ENCODE assay signal across 1 cellular context in the genomic region with DNA sequence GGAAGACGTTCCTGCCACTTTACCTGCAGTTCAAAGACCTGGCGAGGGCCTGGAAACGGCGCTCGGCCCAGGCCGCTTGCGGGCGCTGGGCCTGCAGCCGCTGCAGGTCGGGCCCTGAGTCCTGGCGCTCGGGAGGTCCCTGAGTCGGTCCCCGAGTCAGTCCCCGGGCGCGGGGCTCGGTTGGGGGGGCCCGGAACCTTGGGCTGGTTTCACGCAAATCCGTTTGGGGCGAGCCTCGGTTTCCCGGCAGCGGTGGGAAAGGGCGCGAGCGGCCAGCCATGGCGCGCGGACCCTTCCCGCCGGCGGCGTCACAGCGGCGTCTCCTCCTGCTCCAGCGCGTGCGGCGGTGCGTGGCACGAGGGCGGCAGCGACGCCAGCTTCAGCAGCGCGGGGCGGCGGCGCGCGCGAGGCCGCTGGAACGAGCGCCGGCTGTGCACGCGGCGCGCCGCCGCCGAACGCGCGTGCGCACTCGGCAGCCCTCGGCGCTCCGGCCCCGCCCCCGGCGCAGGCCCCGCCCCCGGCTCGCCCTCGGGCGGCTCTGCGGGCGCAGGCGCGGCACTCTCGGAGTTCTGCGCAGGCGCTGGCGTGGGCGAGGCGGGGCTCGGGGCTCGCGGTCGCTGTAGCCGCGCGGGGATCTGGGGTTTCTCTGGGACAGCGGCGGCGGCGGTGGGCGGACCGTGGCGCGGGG.
TF ChIP-seq lines count a peak whose summit lies in the region.

No MANE protein-coding gene starts in this region.

TF ChIP-seq in Ishikawa, 13 proteins besides CTCF, POLR2A, EP300 and RAD21:
- TF ChIP-seq TCF12 (IDR thresholded peaks at IDR 0.05; ENCODE audit: low read depth) (no peak; the same call in 1 of the 2 replicates), NFIC (IDR thresholded peaks at IDR 0.05) (no peak), EGR1 (IDR thresholded peaks at IDR 0.05) (peak; percentile 52), CEBPB (IDR thresholded peaks at IDR 0.05) (no peak), YY1 (IDR thresholded peaks at IDR 0.05; ENCODE audit: low read depth) (peak; percentile 61), FOXM1 (IDR thresholded peaks at IDR 0.05; ENCODE audit: borderline replicate concordance, low read depth) (no peak), ZBTB7A (IDR thresholded peaks at IDR 0.05; ENCODE audit: low read depth) (no peak), TAF1 (IDR thresholded peaks at IDR 0.05; ENCODE audit: low read depth) (peak; percentile 37; the same call in 1 of the 2 replicates), CREB1 (IDR thresholded peaks at IDR 0.05; ENCODE audit: low read depth) (no peak), TEAD4 (IDR thresholded peaks at IDR 0.05) (no peak)
- TF ChIP-seq, protein P1, sequence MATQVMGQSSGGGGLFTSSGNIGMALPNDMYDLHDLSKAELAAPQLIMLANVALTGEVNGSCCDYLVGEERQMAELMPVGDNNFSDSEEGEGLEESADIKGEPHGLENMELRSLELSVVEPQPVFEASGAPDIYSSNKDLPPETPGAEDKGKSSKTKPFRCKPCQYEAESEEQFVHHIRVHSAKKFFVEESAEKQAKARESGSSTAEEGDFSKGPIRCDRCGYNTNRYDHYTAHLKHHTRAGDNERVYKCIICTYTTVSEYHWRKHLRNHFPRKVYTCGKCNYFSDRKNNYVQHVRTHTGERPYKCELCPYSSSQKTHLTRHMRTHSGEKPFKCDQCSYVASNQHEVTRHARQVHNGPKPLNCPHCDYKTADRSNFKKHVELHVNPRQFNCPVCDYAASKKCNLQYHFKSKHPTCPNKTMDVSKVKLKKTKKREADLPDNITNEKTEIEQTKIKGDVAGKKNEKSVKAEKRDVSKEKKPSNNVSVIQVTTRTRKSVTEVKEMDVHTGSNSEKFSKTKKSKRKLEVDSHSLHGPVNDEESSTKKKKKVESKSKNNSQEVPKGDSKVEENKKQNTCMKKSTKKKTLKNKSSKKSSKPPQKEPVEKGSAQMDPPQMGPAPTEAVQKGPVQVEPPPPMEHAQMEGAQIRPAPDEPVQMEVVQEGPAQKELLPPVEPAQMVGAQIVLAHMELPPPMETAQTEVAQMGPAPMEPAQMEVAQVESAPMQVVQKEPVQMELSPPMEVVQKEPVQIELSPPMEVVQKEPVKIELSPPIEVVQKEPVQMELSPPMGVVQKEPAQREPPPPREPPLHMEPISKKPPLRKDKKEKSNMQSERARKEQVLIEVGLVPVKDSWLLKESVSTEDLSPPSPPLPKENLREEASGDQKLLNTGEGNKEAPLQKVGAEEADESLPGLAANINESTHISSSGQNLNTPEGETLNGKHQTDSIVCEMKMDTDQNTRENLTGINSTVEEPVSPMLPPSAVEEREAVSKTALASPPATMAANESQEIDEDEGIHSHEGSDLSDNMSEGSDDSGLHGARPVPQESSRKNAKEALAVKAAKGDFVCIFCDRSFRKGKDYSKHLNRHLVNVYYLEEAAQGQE (IDR thresholded peaks at IDR 0.05; ENCODE audit: low read depth), result no peak
- TF ChIP-seq, protein P2, sequence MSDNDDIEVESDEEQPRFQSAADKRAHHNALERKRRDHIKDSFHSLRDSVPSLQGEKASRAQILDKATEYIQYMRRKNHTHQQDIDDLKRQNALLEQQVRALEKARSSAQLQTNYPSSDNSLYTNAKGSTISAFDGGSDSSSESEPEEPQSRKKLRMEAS (IDR thresholded peaks at IDR 0.05), result peak; percentile 98
- TF ChIP-seq, protein P3, sequence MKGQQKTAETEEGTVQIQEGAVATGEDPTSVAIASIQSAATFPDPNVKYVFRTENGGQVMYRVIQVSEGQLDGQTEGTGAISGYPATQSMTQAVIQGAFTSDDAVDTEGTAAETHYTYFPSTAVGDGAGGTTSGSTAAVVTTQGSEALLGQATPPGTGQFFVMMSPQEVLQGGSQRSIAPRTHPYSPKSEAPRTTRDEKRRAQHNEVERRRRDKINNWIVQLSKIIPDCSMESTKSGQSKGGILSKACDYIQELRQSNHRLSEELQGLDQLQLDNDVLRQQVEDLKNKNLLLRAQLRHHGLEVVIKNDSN (IDR thresholded peaks at IDR 0.05), result no peak; the same call in 1 of the 2 replicates
